In genomic region chr13:79490846-79491245, GRCh38 we compare ENCODE assay signal across 19 cellular contexts. TPM values are rescaled to one million over a fixed set of nuclear protein-coding genes. Genes with fewer than 3 reads are reported as not detected.
DNase-seq lines count a peak whose midpoint lies in the region; ATAC-seq and TF ChIP-seq lines count a peak whose summit lies in the region.
"Had no signal": no experiment of that assay in that cellular context is flagged by ENCODE, and none has a peak within 500 bp of the region (broad histone marks: within the 10 kb centered on the region; RNA-seq: fewer than 3 reads in every experiment).

No MANE protein-coding gene starts in this region.

- ATAC-seq in activated T-helper 17 cell treated with anti-CD3 and anti-CD28 coated beads, Interleukin-2, amount 50 U/mL, for 72 hours (replicated peaks) = no peak
- no peak for ATAC-seq in upper lobe of right lung
- ATAC-seq in HG02610 (IDR thresholded peaks at IDR 0.05; ENCODE audit: unreplicated experiment) = no peak
- ATAC-seq: activated CD4-positive, CD25-positive, alpha-beta regulatory T cell treated with anti-CD3 and anti-CD28 coated beads, Interleukin-2, amount 50 U/mL, for 24 hours; T-helper 17 cell had no signal

- H3K4me3 ChIP-seq in upper lobe of right lung (no peak overlapping the region), spleen (no peak overlapping the region)
- H3K4me3 ChIP-seq: mucosa of descending colon, right lobe of liver, tibial artery had no signal

- DNase-seq in activated T-cell treated with anti-CD3 and anti-CD28 coated beads, Interleukin-2, amount 50 U/mL, for 24 hours = no peak
- DNase-seq in activated T-cell treated with anti-CD3 and anti-CD28 coated beads for 4 hours (no peak), iris pigment epithelial cell (ENCODE audit: low read depth) (peak; percentile 33), upper lobe of right lung (no peak), NCI-H1694 treated with DMSO at 0.1 percent for 48 hours (lab: John Stamatoyannopoulos, UW) (no peak), spleen (no peak)
- DNase-seq: H9; kidney; mucosa of descending colon; MV-4-11; nucleus accumbens; right lobe of liver; stimulated activated CD4-positive, alpha-beta T cell treated with anti-CD3 and anti-CD28 coated beads, Interleukin-4, amount 100 ng/mL, for 4 hours; T-helper 17 cell; tibial artery had no signal

- TF ChIP-seq POLR2A in spleen (IDR thresholded peaks at IDR 0.05) = no peak

- H3K27ac ChIP-seq in upper lobe of right lung (peak overlapping the region; percentile 7), spleen (no peak overlapping the region)
- H3K27ac ChIP-seq: right lobe of liver, tibial artery had no signal

- peaks cover 6% of the 10 kb centered on the region for H3K9me3 Mint-ChIP-seq in activated T-cell treated with anti-CD3 and anti-CD28 coated beads, Interleukin-2, amount 50 U/mL, for 24 hours
- H3K9me3 Mint-ChIP-seq in activated T-helper 17 cell treated with anti-CD3 and anti-CD28 coated beads, Interleukin-2, amount 50 U/mL, for 72 hours = peaks cover 6% of the 10 kb centered on the region
- H3K9me3 Mint-ChIP-seq: H9 had no signal

- peaks cover 75% of the 10 kb centered on the region for H3K36me3 Mint-ChIP-seq in activated T-cell treated with anti-CD3 and anti-CD28 coated beads, Interleukin-2, amount 50 U/mL, for 24 hours (ENCODE audit: low read depth)
- H3K36me3 Mint-ChIP-seq in activated T-helper 17 cell treated with anti-CD3 and anti-CD28 coated beads, Interleukin-2, amount 50 U/mL, for 72 hours (ENCODE audit: low read depth) = peaks cover 62% of the 10 kb centered on the region

- TF ChIP-seq CTCF in upper lobe of right lung (IDR thresholded peaks at IDR 0.05) (no peak), spleen (IDR thresholded peaks at IDR 0.05 in 8 of 11, conservative IDR thresholded peaks at IDR 0.05 in 3 of 11) (no peak)

- no peaks in the 10 kb centered on the region for H3K27me3 Mint-ChIP-seq in activated T-cell treated with anti-CD3 and anti-CD28 coated beads, Interleukin-2, amount 50 U/mL, for 24 hours
- H3K27me3 Mint-ChIP-seq in activated T-helper 17 cell treated with anti-CD3 and anti-CD28 coated beads, Interleukin-2, amount 50 U/mL, for 72 hours = no peaks in the 10 kb centered on the region
- H3K27me3 Mint-ChIP-seq: T-helper 17 cell had no signal

- H3K27me3 ChIP-seq in upper lobe of right lung (no peaks in the 10 kb centered on the region), spleen (replicated peaks in 1 of 7) (no peaks in the 10 kb centered on the region)
- H3K27me3 ChIP-seq: right lobe of liver, tibial artery had no signal

- H3K9me3 ChIP-seq in upper lobe of right lung (no peaks in the 10 kb centered on the region), spleen (no peaks in the 10 kb centered on the region)
- H3K9me3 ChIP-seq: mucosa of descending colon, right lobe of liver, tibial artery had no signal

- H3K4me3 Mint-ChIP-seq in activated T-cell treated with anti-CD3 and anti-CD28 coated beads, Interleukin-2, amount 50 U/mL, for 24 hours = peak overlapping the region; percentile 64
- H3K4me3 Mint-ChIP-seq in activated T-helper 17 cell treated with anti-CD3 and anti-CD28 coated beads, Interleukin-2, amount 50 U/mL, for 72 hours = peak overlapping the region; percentile 66
- H3K4me3 Mint-ChIP-seq: dendritic cell treated with granulocyte-macrophage colony-stimulating factor and Interleukin-4, amounts not matched to agents 40 ng/mL and 50 ng/mL, for 4 days; H9; T-helper 17 cell had no signal

- H3K4me1 ChIP-seq in upper lobe of right lung (peaks cover 30% of the 10 kb centered on the region), spleen (peaks cover 0 to 26% (median 2%) of the 10 kb centered on the region in 6 donors)

- H3K36me3 ChIP-seq in upper lobe of right lung (no peaks in the 10 kb centered on the region), spleen (no peaks in the 10 kb centered on the region)
- H3K36me3 ChIP-seq: right lobe of liver, tibial artery had no signal

- H3K4me1 Mint-ChIP-seq in activated T-cell treated with anti-CD3 and anti-CD28 coated beads, Interleukin-2, amount 50 U/mL, for 24 hours (ENCODE audit: low read depth) = peaks cover 91% of the 10 kb centered on the region
- peaks cover 68% of the 10 kb centered on the region for H3K4me1 Mint-ChIP-seq in activated T-helper 17 cell treated with anti-CD3 and anti-CD28 coated beads, Interleukin-2, amount 50 U/mL, for 72 hours

- intact Hi-C loops in upper lobe of right lung (cut with DNase I) = no loop called here
- intact Hi-C loops in spleen (cut with DNase I; ENCODE audit: low total_unique reads) = no loop called here

- 85 to 100% (median 89%) methylated on average over 1 of the region's 1 CpG for WGBS in spleen, 5 donors

- peak overlapping the region; percentile 92 for H3K27ac Mint-ChIP-seq in activated T-cell treated with anti-CD3 and anti-CD28 coated beads, Interleukin-2, amount 50 U/mL, for 24 hours
- peak overlapping the region; percentile 80 for H3K27ac Mint-ChIP-seq in activated T-helper 17 cell treated with anti-CD3 and anti-CD28 coated beads, Interleukin-2, amount 50 U/mL, for 72 hours
- H3K27ac Mint-ChIP-seq: dendritic cell treated with granulocyte-macrophage colony-stimulating factor and Interleukin-4, amounts not matched to agents 40 ng/mL and 50 ng/mL, for 4 days; T-helper 17 cell had no signal

RNA-seq across cellular contexts. Expression of gene NDFIP2, which starts 9.9 kb away (rescaled TPM):
- 100 to 1,000 TPM in 1 of 2 donors, 10 to 100 TPM in 1; 80.6 to 129 TPM for total RNA-seq in activated T-helper 17 cell treated with anti-CD3 and anti-CD28 coated beads, Interleukin-2, amount 50 U/mL, for 72 hours
- total RNA-seq in upper lobe of right lung = 34.1 TPM
- total RNA-seq in spleen = 10 to 100 TPM; 13.3 to 27.3 (median 15.6) TPM
- 1 to 10 TPM; 2.1 to 5.0 (median 4.4) TPM for polyA plus RNA-seq in spleen
